Comparison of ENCODE assay signal across 1 cellular context in the genomic region with DNA sequence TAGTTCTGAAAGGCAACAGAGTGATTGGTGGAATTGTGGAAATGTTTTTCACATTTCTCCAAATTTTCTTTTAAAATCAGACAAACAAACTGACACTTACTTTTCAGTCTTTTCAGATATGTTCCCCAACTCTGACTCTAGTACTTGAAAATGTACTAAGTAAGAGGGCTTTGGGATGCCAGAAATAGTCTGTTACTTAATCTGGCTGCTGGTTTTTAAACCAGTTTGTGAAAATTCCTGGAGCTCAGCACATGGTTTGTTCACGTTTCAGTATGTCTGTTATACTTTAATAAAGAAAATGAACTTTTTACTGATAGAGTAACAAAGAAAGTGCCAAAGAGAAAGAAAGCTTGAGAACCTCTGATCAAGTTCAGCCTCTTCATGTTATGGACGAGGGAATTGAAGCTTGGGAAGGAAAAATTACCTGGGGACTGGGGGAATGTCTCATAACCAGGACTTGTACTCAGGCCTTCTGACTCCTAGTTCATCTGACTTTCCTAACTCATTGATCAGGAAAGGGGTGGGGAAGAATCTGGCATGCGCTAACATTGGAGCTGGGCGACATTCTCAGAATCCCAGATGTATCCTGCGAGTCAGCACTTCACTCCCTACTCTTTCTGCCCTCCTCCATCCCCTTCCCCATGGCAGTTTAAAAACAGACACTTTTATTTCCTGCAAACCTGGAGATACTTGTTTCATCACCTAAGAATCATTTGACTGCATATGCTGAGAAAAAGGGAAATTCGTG.
TF ChIP-seq lines count a peak whose summit lies in the region.

No MANE protein-coding gene starts in this region.

TF ChIP-seq in GM23338, 12 proteins besides CTCF, POLR2A, EP300 and RAD21 (continued from another document):
- TF ChIP-seq, protein P1, sequence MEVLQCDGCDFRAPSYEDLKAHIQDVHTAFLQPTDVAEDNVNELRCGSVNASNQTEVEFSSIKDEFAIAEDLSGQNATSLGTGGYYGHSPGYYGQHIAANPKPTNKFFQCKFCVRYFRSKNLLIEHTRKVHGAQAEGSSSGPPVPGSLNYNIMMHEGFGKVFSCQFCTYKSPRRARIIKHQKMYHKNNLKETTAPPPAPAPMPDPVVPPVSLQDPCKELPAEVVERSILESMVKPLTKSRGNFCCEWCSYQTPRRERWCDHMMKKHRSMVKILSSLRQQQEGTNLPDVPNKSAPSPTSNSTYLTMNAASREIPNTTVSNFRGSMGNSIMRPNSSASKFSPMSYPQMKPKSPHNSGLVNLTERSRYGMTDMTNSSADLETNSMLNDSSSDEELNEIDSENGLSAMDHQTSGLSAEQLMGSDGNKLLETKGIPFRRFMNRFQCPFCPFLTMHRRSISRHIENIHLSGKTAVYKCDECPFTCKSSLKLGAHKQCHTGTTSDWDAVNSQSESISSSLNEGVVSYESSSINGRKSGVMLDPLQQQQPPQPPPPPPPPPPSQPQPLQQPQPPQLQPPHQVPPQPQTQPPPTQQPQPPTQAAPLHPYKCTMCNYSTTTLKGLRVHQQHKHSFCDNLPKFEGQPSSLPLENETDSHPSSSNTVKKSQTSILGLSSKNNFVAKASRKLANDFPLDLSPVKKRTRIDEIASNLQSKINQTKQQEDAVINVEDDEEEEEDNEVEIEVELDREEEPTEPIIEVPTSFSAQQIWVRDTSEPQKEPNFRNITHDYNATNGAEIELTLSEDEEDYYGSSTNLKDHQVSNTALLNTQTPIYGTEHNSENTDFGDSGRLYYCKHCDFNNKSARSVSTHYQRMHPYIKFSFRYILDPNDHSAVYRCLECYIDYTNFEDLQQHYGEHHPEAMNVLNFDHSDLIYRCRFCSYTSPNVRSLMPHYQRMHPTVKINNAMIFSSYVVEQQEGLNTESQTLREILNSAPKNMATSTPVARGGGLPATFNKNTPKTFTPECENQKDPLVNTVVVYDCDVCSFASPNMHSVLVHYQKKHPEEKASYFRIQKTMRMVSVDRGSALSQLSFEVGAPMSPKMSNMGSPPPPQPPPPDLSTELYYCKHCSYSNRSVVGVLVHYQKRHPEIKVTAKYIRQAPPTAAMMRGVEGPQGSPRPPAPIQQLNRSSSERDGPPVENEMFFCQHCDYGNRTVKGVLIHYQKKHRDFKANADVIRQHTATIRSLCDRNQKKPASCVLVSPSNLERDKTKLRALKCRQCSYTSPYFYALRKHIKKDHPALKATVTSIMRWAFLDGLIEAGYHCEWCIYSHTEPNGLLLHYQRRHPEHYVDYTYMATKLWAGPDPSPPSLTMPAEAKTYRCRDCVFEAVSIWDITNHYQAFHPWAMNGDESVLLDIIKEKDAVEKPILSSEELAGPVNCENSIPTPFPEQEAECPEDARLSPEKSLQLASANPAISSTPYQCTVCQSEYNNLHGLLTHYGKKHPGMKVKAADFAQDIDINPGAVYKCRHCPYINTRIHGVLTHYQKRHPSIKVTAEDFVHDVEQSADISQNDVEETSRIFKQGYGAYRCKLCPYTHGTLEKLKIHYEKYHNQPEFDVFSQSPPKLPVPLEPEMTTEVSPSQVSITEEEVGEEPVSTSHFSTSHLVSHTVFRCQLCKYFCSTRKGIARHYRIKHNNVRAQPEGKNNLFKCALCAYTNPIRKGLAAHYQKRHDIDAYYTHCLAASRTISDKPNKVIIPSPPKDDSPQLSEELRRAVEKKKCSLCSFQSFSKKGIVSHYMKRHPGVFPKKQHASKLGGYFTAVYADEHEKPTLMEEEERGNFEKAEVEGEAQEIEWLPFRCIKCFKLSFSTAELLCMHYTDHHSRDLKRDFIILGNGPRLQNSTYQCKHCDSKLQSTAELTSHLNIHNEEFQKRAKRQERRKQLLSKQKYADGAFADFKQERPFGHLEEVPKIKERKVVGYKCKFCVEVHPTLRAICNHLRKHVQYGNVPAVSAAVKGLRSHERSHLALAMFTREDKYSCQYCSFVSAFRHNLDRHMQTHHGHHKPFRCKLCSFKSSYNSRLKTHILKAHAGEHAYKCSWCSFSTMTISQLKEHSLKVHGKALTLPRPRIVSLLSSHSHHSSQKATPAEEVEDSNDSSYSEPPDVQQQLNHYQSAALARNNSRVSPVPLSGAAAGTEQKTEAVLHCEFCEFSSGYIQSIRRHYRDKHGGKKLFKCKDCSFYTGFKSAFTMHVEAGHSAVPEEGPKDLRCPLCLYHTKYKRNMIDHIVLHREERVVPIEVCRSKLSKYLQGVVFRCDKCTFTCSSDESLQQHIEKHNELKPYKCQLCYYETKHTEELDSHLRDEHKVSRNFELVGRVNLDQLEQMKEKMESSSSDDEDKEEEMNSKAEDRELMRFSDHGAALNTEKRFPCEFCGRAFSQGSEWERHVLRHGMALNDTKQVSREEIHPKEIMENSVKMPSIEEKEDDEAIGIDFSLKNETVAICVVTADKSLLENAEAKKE (CRISPR knock-in tag; IDR thresholded peaks at IDR 0.05), result no peak
